7 cellular contexts compared by ENCODE assay signal in the genomic region with DNA sequence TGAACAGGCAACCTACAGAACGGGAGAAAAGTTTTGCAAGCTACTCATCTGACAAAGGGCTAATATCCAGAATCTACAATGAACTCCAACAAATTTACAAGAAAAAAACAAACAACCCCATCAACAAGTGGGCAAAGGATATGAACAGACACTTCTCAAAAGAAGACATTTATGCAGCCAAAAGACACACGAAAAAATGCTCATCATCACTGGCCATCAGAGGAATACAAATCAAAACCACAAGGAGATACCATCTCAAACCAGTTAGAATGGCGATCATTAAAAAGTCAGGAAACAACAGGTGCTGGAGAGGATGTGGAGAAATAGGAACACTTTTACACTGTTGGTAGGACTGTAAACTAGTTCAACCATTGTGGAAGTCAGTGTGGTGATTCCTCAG.
A peak's percentile ranks its signal among the peaks of the same experiment; 100 is the strongest.
DNase-seq lines count a peak whose midpoint lies in the region; ATAC-seq and TF ChIP-seq lines count a peak whose summit lies in the region.
"Not testable (repeated sequence)": the region's sequence is repeated elsewhere in the genome, so short reads cannot be mapped to it uniquely, and the experiment has no call there.

No MANE protein-coding gene starts in this region.

- H3K9me3 ChIP-seq in CD4-positive, alpha-beta T cell (ENCODE audit: control insufficient read depth, low read length) = not testable (repeated sequence)

- CTCF ChIA-PET in CD4-positive, alpha-beta T cell (lab: Charles Lee); activated CD4-positive, alpha-beta T cell treated with anti-CD3 and anti-CD28 coated beads for 36 hours (lab: Charles Lee); activated CD4-positive, alpha-beta memory T cell treated with anti-CD3 and anti-CD28 coated beads for 36 hours (lab: Charles Lee); activated CD8-positive, alpha-beta T cell treated with anti-CD3 and anti-CD28 coated beads, Interleukin-2, amount 10 ng/mL, durations not matched to agents 7 days and 5 days (lab: Charles Lee); activated naive CD4-positive, alpha-beta T cell treated with anti-CD3 and anti-CD28 coated beads for 36 hours (lab: Charles Lee): not testable (repeated sequence)

- H3K4me3 Mint-ChIP-seq in CD4-positive, alpha-beta T cell = peak overlapping the region; percentile 30
- not testable (repeated sequence) for H3K4me3 Mint-ChIP-seq in activated CD4-positive, alpha-beta T cell treated with anti-CD3 and anti-CD28 coated beads for 36 hours; activated CD4-positive, alpha-beta memory T cell treated with anti-CD3 and anti-CD28 coated beads for 36 hours; activated CD8-positive, alpha-beta T cell treated with anti-CD3 and anti-CD28 coated beads, Interleukin-2, amount 10 ng/mL, durations not matched to agents 7 days and 5 days; activated naive CD4-positive, alpha-beta T cell treated with anti-CD3 and anti-CD28 coated beads for 36 hours
- peak overlapping the region; percentile 30 for H3K4me3 Mint-ChIP-seq in activated naive CD8-positive, alpha-beta T cell
- peak overlapping the region in 1 of 10 donors; percentile 13 for H3K4me3 Mint-ChIP-seq in naive thymus-derived CD8-positive, alpha-beta T cell

- not testable (repeated sequence) for H3K27ac Mint-ChIP-seq in CD4-positive, alpha-beta T cell
- H3K27ac Mint-ChIP-seq in activated CD4-positive, alpha-beta T cell treated with anti-CD3 and anti-CD28 coated beads for 36 hours = peak overlapping the region; percentile 14
- peak overlapping the region; percentile 38 for H3K27ac Mint-ChIP-seq in activated CD4-positive, alpha-beta memory T cell treated with anti-CD3 and anti-CD28 coated beads for 36 hours
- peak overlapping the region; percentile 48 for H3K27ac Mint-ChIP-seq in activated CD8-positive, alpha-beta T cell treated with anti-CD3 and anti-CD28 coated beads, Interleukin-2, amount 10 ng/mL, durations not matched to agents 7 days and 5 days
- peak overlapping the region; percentile 31 for H3K27ac Mint-ChIP-seq in activated naive CD4-positive, alpha-beta T cell treated with anti-CD3 and anti-CD28 coated beads for 36 hours
- peak overlapping the region; percentile 81 for H3K27ac Mint-ChIP-seq in activated naive CD8-positive, alpha-beta T cell
- peak overlapping the region in 6 of 10 donors; percentile 22 to 72 (median 44) for H3K27ac Mint-ChIP-seq in naive thymus-derived CD8-positive, alpha-beta T cell

- ATAC-seq in CD4-positive, alpha-beta T cell (ENCODE audit: poor library complexity); activated CD4-positive, alpha-beta T cell treated with anti-CD3 and anti-CD28 coated beads for 36 hours; activated CD8-positive, alpha-beta T cell treated with anti-CD3 and anti-CD28 coated beads, Interleukin-2, amount 10 ng/mL, durations not matched to agents 7 days and 5 days; naive thymus-derived CD8-positive, alpha-beta T cell: not testable (repeated sequence)

- peaks cover 44% of the 10 kb centered on the region for H3K36me3 Mint-ChIP-seq in CD4-positive, alpha-beta T cell (ENCODE audit: low read depth)
- peaks cover 56% of the 10 kb centered on the region for H3K36me3 Mint-ChIP-seq in activated CD4-positive, alpha-beta T cell treated with anti-CD3 and anti-CD28 coated beads for 36 hours (ENCODE audit: low read depth)
- peaks cover 43% of the 10 kb centered on the region for H3K36me3 Mint-ChIP-seq in activated CD4-positive, alpha-beta memory T cell treated with anti-CD3 and anti-CD28 coated beads for 36 hours
- H3K36me3 Mint-ChIP-seq in activated CD8-positive, alpha-beta T cell treated with anti-CD3 and anti-CD28 coated beads, Interleukin-2, amount 10 ng/mL, durations not matched to agents 7 days and 5 days (ENCODE audit: low read depth) = peaks cover 58% of the 10 kb centered on the region
- H3K36me3 Mint-ChIP-seq in activated naive CD4-positive, alpha-beta T cell treated with anti-CD3 and anti-CD28 coated beads for 36 hours (ENCODE audit: low read depth) = peaks cover 57% of the 10 kb centered on the region
- peaks cover 29% of the 10 kb centered on the region for H3K36me3 Mint-ChIP-seq in activated naive CD8-positive, alpha-beta T cell
- peaks cover 6 to 47% (median 34%) of the 10 kb centered on the region in 3 donors for H3K36me3 Mint-ChIP-seq in naive thymus-derived CD8-positive, alpha-beta T cell

- intact Hi-C loops in CD4-positive, alpha-beta T cell (cut with DNase I, micrococcal nuclease); activated CD4-positive, alpha-beta T cell treated with anti-CD3 and anti-CD28 coated beads for 36 hours (cut with DNase I, micrococcal nuclease); activated CD4-positive, alpha-beta memory T cell treated with anti-CD3 and anti-CD28 coated beads for 36 hours (cut with micrococcal nuclease); activated naive CD4-positive, alpha-beta T cell treated with anti-CD3 and anti-CD28 coated beads for 36 hours (cut with micrococcal nuclease): not testable (repeated sequence)

- H3K9me3 Mint-ChIP-seq in CD4-positive, alpha-beta T cell; activated naive CD8-positive, alpha-beta T cell (ENCODE audit: low read depth): not testable (repeated sequence)
- peaks cover 12% of the 10 kb centered on the region for H3K9me3 Mint-ChIP-seq in activated CD4-positive, alpha-beta T cell treated with anti-CD3 and anti-CD28 coated beads for 36 hours (ENCODE audit: low read depth)
- peaks cover 30% of the 10 kb centered on the region for H3K9me3 Mint-ChIP-seq in activated CD4-positive, alpha-beta memory T cell treated with anti-CD3 and anti-CD28 coated beads for 36 hours
- peaks cover 17% of the 10 kb centered on the region for H3K9me3 Mint-ChIP-seq in activated CD8-positive, alpha-beta T cell treated with anti-CD3 and anti-CD28 coated beads, Interleukin-2, amount 10 ng/mL, durations not matched to agents 7 days and 5 days (ENCODE audit: insufficient read depth)
- peaks cover 26% of the 10 kb centered on the region for H3K9me3 Mint-ChIP-seq in activated naive CD4-positive, alpha-beta T cell treated with anti-CD3 and anti-CD28 coated beads for 36 hours
- H3K9me3 Mint-ChIP-seq in naive thymus-derived CD8-positive, alpha-beta T cell = peaks cover 0 to 18% (median 6%) of the 10 kb centered on the region in 9 donors

- not testable (repeated sequence) for H3K27ac ChIP-seq in CD4-positive, alpha-beta T cell (ENCODE audit: low read depth, low read length)

- not testable (repeated sequence) for TF ChIP-seq CTCF in CD4-positive, alpha-beta T cell (IDR thresholded peaks at IDR 0.05)

- DNase-seq in CD4-positive, alpha-beta T cell; activated CD4-positive, alpha-beta T cell treated with anti-CD3 and anti-CD28 coated beads for 36 hours; activated CD4-positive, alpha-beta memory T cell treated with anti-CD3 and anti-CD28 coated beads for 36 hours; activated CD8-positive, alpha-beta T cell treated with anti-CD3 and anti-CD28 coated beads, Interleukin-2, amount 10 ng/mL, durations not matched to agents 7 days and 5 days; activated naive CD4-positive, alpha-beta T cell treated with anti-CD3 and anti-CD28 coated beads for 36 hours; naive thymus-derived CD8-positive, alpha-beta T cell: not testable (repeated sequence)

- H3K4me1 Mint-ChIP-seq in CD4-positive, alpha-beta T cell (ENCODE audit: low read depth) = peaks cover 10% of the 10 kb centered on the region
- H3K4me1 Mint-ChIP-seq in activated CD4-positive, alpha-beta T cell treated with anti-CD3 and anti-CD28 coated beads for 36 hours = peaks cover 37% of the 10 kb centered on the region
- peaks cover 27% of the 10 kb centered on the region for H3K4me1 Mint-ChIP-seq in activated CD4-positive, alpha-beta memory T cell treated with anti-CD3 and anti-CD28 coated beads for 36 hours (ENCODE audit: low read depth)
- H3K4me1 Mint-ChIP-seq in activated CD8-positive, alpha-beta T cell treated with anti-CD3 and anti-CD28 coated beads, Interleukin-2, amount 10 ng/mL, durations not matched to agents 7 days and 5 days (ENCODE audit: low read depth) = peaks cover 25% of the 10 kb centered on the region
- peaks cover 37% of the 10 kb centered on the region for H3K4me1 Mint-ChIP-seq in activated naive CD4-positive, alpha-beta T cell treated with anti-CD3 and anti-CD28 coated beads for 36 hours (ENCODE audit: low read depth)
- peaks cover 38% of the 10 kb centered on the region for H3K4me1 Mint-ChIP-seq in activated naive CD8-positive, alpha-beta T cell (ENCODE audit: low read depth)
- peaks cover 17 to 34% (median 31%) of the 10 kb centered on the region in 4 donors for H3K4me1 Mint-ChIP-seq in naive thymus-derived CD8-positive, alpha-beta T cell

- H3K27me3 Mint-ChIP-seq in CD4-positive, alpha-beta T cell; activated CD4-positive, alpha-beta T cell treated with anti-CD3 and anti-CD28 coated beads for 36 hours; activated CD4-positive, alpha-beta memory T cell treated with anti-CD3 and anti-CD28 coated beads for 36 hours; activated CD8-positive, alpha-beta T cell treated with anti-CD3 and anti-CD28 coated beads, Interleukin-2, amount 10 ng/mL, durations not matched to agents 7 days and 5 days (ENCODE audit: low read depth); activated naive CD4-positive, alpha-beta T cell treated with anti-CD3 and anti-CD28 coated beads for 36 hours (ENCODE audit: low read depth); activated naive CD8-positive, alpha-beta T cell; naive thymus-derived CD8-positive, alpha-beta T cell: not testable (repeated sequence)

- H3K27me3 ChIP-seq in CD4-positive, alpha-beta T cell (ENCODE audit: control insufficient read depth, insufficient read depth, low read length) = not testable (repeated sequence)

- POLR2A ChIA-PET in CD4-positive, alpha-beta T cell (lab: Charles Lee); activated CD4-positive, alpha-beta T cell treated with anti-CD3 and anti-CD28 coated beads for 36 hours (lab: Charles Lee); activated CD4-positive, alpha-beta memory T cell treated with anti-CD3 and anti-CD28 coated beads for 36 hours (lab: Charles Lee); activated CD8-positive, alpha-beta T cell treated with anti-CD3 and anti-CD28 coated beads, Interleukin-2, amount 10 ng/mL, durations not matched to agents 7 days and 5 days (lab: Charles Lee); naive thymus-derived CD8-positive, alpha-beta T cell (lab: Charles Lee): not testable (repeated sequence)
